ENCODE assay signal across 1 cellular context in genomic region chr18:48663931-48664847, GRCh38.
A peak's percentile ranks its signal among the peaks of the same experiment; 100 is the strongest.
TF ChIP-seq lines count a peak whose summit lies in the region.

No MANE protein-coding gene starts in this region.

TF ChIP-seq in HepG2, 621 proteins besides CTCF, POLR2A, EP300 and RAD21 (continued from another document):
- no peak for TF ChIP-seq REST (IDR thresholded peaks at IDR 0.05; ENCODE audit: borderline replicate concordance in 1 of 2, low read depth in 1 of 2, low read length in 2 of 2)
- 0 out of 2 replicates have a peak, but pooled peaks have one; percentile 10 for TF ChIP-seq PITX1 (CRISPR knock-in tag; IDR thresholded peaks at IDR 0.05)
- no peak for TF ChIP-seq PHF5A (CRISPR knock-in tag; IDR thresholded peaks at IDR 0.05; ENCODE audit: low read depth, unreplicated experiment)
- no peak for TF ChIP-seq SATB2 (CRISPR knock-in tag; IDR thresholded peaks at IDR 0.05)
- peak; percentile 21; the same call in 1 of the 2 replicates for TF ChIP-seq ETV5 (CRISPR knock-in tag; IDR thresholded peaks at IDR 0.05; ENCODE audit: borderline replicate concordance)
- no peak for TF ChIP-seq EHMT2 (IDR thresholded peaks at IDR 0.05; ENCODE audit: borderline replicate concordance, low read depth, low read length)
- TF ChIP-seq IRF9 (CRISPR knock-in tag; IDR thresholded peaks at IDR 0.05; ENCODE audit: borderline replicate concordance): 0 out of 2 replicates have a peak, but pooled peaks have one; percentile 42
- TF ChIP-seq MYNN (CRISPR knock-in tag; IDR thresholded peaks at IDR 0.05; ENCODE audit: low read depth): no peak
- TF ChIP-seq PHF20 (CRISPR knock-in tag; IDR thresholded peaks at IDR 0.05): no peak
- TF ChIP-seq RBM39 (IDR thresholded peaks at IDR 0.05; ENCODE audit: low read depth, low read length, poor library complexity, severe bottlenecking): peak; percentile 61
- no peak for TF ChIP-seq ZNF562 (CRISPR knock-in tag; IDR thresholded peaks at IDR 0.05; ENCODE audit: borderline replicate concordance)
- TF ChIP-seq HNF4G (IDR thresholded peaks at IDR 0.05; ENCODE audit: borderline replicate concordance, low read depth, low read length): 0 out of 2 replicates have a peak, but pooled peaks have one; percentile 4
- TF ChIP-seq HNF4G (CRISPR knock-in tag; IDR thresholded peaks at IDR 0.05; ENCODE audit: borderline replicate concordance, low read depth): no peak
- TF ChIP-seq SMC3 (IDR thresholded peaks at IDR 0.05; ENCODE audit: low read length): peak; percentile 75
- no peak for TF ChIP-seq SMAD1 (CRISPR knock-in tag; IDR thresholded peaks at IDR 0.05; ENCODE audit: borderline replicate concordance, low read depth)
- TF ChIP-seq STAG1 (CRISPR knock-in tag; IDR thresholded peaks at IDR 0.05): peak; percentile 89
- no peak for TF ChIP-seq TRIM22 (IDR thresholded peaks at IDR 0.05)
- TF ChIP-seq ZBTB39 (CRISPR knock-in tag; IDR thresholded peaks at IDR 0.05): no peak
- 0 out of 2 replicates have a peak, but pooled peaks have one; percentile 36 for TF ChIP-seq ZNF691 (CRISPR knock-in tag; IDR thresholded peaks at IDR 0.05; ENCODE audit: borderline replicate concordance, low read depth)
- TF ChIP-seq POLR2AphosphoS5 (IDR thresholded peaks at IDR 0.05; ENCODE audit: low read depth, low read length): no peak
- TF ChIP-seq RCOR2 (CRISPR knock-in tag; IDR thresholded peaks at IDR 0.05): no peak
- no peak for TF ChIP-seq ZC3H4 (CRISPR knock-in tag; IDR thresholded peaks at IDR 0.05; ENCODE audit: borderline replicate concordance)
- peak; percentile 22 for TF ChIP-seq HNRNPLL (IDR thresholded peaks at IDR 0.05; ENCODE audit: low read depth, low read length, poor library complexity, severe bottlenecking)
- peak; percentile 11; the same call in 1 of the 2 replicates for TF ChIP-seq BHLHE40 (IDR thresholded peaks at IDR 0.05; ENCODE audit: low read length)
- 0 out of 2 replicates have a peak, but pooled peaks have one; percentile 34 for TF ChIP-seq ZNF572 (CRISPR knock-in tag; IDR thresholded peaks at IDR 0.05)
- TF ChIP-seq MLLT10 (CRISPR knock-in tag; IDR thresholded peaks at IDR 0.05): no peak
- 0 out of 2 replicates have a peak, but pooled peaks have one; percentile 19 for TF ChIP-seq ZNF501 (CRISPR knock-in tag; IDR thresholded peaks at IDR 0.05)
- peak; percentile 31; the same call in 1 of the 2 replicates for TF ChIP-seq HNF4A (CRISPR knock-in tag; IDR thresholded peaks at IDR 0.05)
- TF ChIP-seq ZNF567 (CRISPR knock-in tag; IDR thresholded peaks at IDR 0.05; ENCODE audit: borderline replicate concordance): no peak
